In genomic region chr4:6386091-6386490, GRCh38 we compare ENCODE assay signal across 27 cellular contexts.
DNase-seq lines count a peak whose midpoint lies in the region; ATAC-seq and TF ChIP-seq lines count a peak whose summit lies in the region.
"Had no signal": no experiment of that assay in that cellular context is flagged by ENCODE, and none has a peak within 500 bp of the region (broad histone marks: within the 10 kb centered on the region; RNA-seq: fewer than 3 reads in every experiment).

No MANE protein-coding gene starts in this region.

- DNase-seq in Right ventricle myocardium inferior (ENCODE audit: missing footprints) (peak; percentile 26), right atrium auricular region (ENCODE audit: low spot score) (no peak), medulla oblongata (ENCODE audit: extremely low spot score) (peak; percentile 43), OCI-M2 (lab: John Stamatoyannopoulos, UW; ENCODE audit: unreplicated experiment) (no peak)
- DNase-seq in NK-92 treated with Interleukin-12 subunit alpha and Interleukin-12 subunit beta, amount 100 ng/mL, for 24 hours (lab: John Stamatoyannopoulos, UW), result no peak
- DNase-seq in stimulated activated CD4-positive, alpha-beta T cell treated with anti-CD3 and anti-CD28 coated beads, Interleukin-12 subunit alpha, Interleukin-12 subunit beta, amount 100 ng/mL, for 4 hours, result no peak
- DNase-seq: activated CD4-positive, alpha-beta memory T cell treated with anti-CD3 and anti-CD28 coated beads, Interleukin-2, amount 10 ng/mL, durations not matched to agents 7 days and 5 days; activated CD4-positive, CD25-positive, alpha-beta regulatory T cell treated with anti-CD3 and anti-CD28 coated beads, Interleukin-2, amount 50 U/mL, for 72 hours; activated naive CD4-positive, alpha-beta T cell treated with anti-CD3 and anti-CD28 coated beads, Interleukin-2, amount 50 U/mL, for 16 hours; amygdala; CD8-positive, alpha-beta T cell; colonic mucosa; effector memory CD8-positive, alpha-beta T cell; GM23248; HFFc6; immature natural killer cell; NCI-H1417 treated with DMSO at 0.1 percent for 48 hours; NCI-H2107; NCI-H526; trophoblast cell had no signal

- no peak overlapping the region for H3K27ac ChIP-seq in right atrium auricular region
- H3K27ac ChIP-seq in esophagus (ENCODE audit: low read depth in 2 of 2, low read length in 1 of 2), result peak overlapping the region; percentile 68 to 86
- peak overlapping the region; percentile 66 for H3K27ac ChIP-seq in thymus (ENCODE audit: low read depth)
- H3K27ac ChIP-seq: A549, breast epithelium, colonic mucosa, GM23248, KMS-11, SK-N-MC had no signal

- no peak for TF ChIP-seq CTCF in right atrium auricular region (IDR thresholded peaks at IDR 0.05)

- ATAC-seq in Right ventricle myocardium inferior, result peak; percentile 48
- ATAC-seq: A549; activated T-helper 17 cell treated with anti-CD3 and anti-CD28 coated beads, Interleukin-2, amount 50 U/mL, for 72 hours; CD8-positive, alpha-beta T cell; effector memory CD8-positive, alpha-beta T cell had no signal

- H3K36me3 ChIP-seq in right atrium auricular region (no peaks in the 10 kb centered on the region), esophagus (ENCODE audit: control insufficient read depth in 2 of 2, insufficient read depth in 2 of 2, low read length in 1 of 2) (no peaks in the 10 kb centered on the region), thymus (ENCODE audit: control insufficient read depth, insufficient read depth) (no peaks in the 10 kb centered on the region)
- H3K36me3 ChIP-seq: breast epithelium, colonic mucosa had no signal

- H3K4me3 ChIP-seq in right atrium auricular region (no peak overlapping the region), esophagus (ENCODE audit: low read depth in 1 of 2, low read length in 2 of 2) (no peak overlapping the region), thymus (ENCODE audit: low read length) (no peak overlapping the region)
- H3K4me3 ChIP-seq: A549, breast epithelium, colonic mucosa, GM23248, SK-N-MC had no signal

- WGBS in esophagus, 2 donors, result 31 to 40% methylated on average over 7 of the region's 7 CpGs
- WGBS in thymus, result 89% methylated on average over 7 of the region's 7 CpGs

- H3K9me3 ChIP-seq in right atrium auricular region (no peaks in the 10 kb centered on the region), esophagus (ENCODE audit: control insufficient read depth in 2 of 2, insufficient read depth in 1 of 2, low read depth in 1 of 2, low read length in 1 of 2) (no peaks in the 10 kb centered on the region), thymus (ENCODE audit: control insufficient read depth) (no peaks in the 10 kb centered on the region)
- H3K9me3 ChIP-seq: A549, breast epithelium, colonic mucosa had no signal

- H3K27me3 ChIP-seq in right atrium auricular region (peaks cover 0 to under 1% of the 10 kb centered on the region in 2 donors), esophagus (ENCODE audit: control insufficient read depth in 1 of 2, insufficient read depth in 2 of 2, low read length in 2 of 2) (no peaks in the 10 kb centered on the region), thymus (ENCODE audit: control insufficient read depth, insufficient read depth) (no peaks in the 10 kb centered on the region)
- H3K27me3 ChIP-seq: colonic mucosa had no signal

- intact Hi-C loops in Right ventricle myocardium inferior (cut with DNase I), result no loop called here

- H3K4me1 ChIP-seq in right atrium auricular region, result no peaks in the 10 kb centered on the region
- H3K4me1 ChIP-seq in esophagus (ENCODE audit: control insufficient read depth in 2 of 2, insufficient read depth in 2 of 2, low read length in 1 of 2), result peaks cover 0 to 10% of the 10 kb centered on the region in 2 donors
- no peaks in the 10 kb centered on the region for H3K4me1 ChIP-seq in thymus (ENCODE audit: control insufficient read depth, insufficient read depth, low read length)
- H3K4me1 ChIP-seq: A549, breast epithelium, colonic mucosa had no signal

Comparison
In these comparisons a context has a peak if more than half of its experiments do, and no peak if none do; other contexts are left out.
1. DNase-seq: peak in Right ventricle myocardium inferior (single experiment) and medulla oblongata (single experiment); none in right atrium auricular region (single experiment), NK-92 treated with Interleukin-12 subunit alpha and Interleukin-12 subunit beta, amount 100 ng/mL, for 24 hours (single experiment), stimulated activated CD4-positive, alpha-beta T cell treated with anti-CD3 and anti-CD28 coated beads, Interleukin-12 subunit alpha, Interleukin-12 subunit beta, amount 100 ng/mL, for 4 hours (single experiment) and OCI-M2 (single experiment).
2. H3K27ac ChIP-seq: peak in esophagus (2 of 2) and thymus (single experiment); none in right atrium auricular region (0 of 2).